ENCODE assay signal across 8 cellular contexts in genomic region chr17:81483862-81484194, GRCh38.
A peak's percentile ranks its signal among the peaks of the same experiment; 100 is the strongest.
DNase-seq lines count a peak whose midpoint lies in the region; ATAC-seq and TF ChIP-seq lines count a peak whose summit lies in the region.

No MANE protein-coding gene starts in this region.

- no peak for ATAC-seq in HG02970 (IDR thresholded peaks at IDR 0.05; ENCODE audit: low FRiP score, unreplicated experiment)

- peaks cover 40% of the 10 kb centered on the region for H3K4me1 ChIP-seq in effector memory CD4-positive, alpha-beta T cell (ENCODE audit: control insufficient read depth, insufficient read depth, low read length, poor library complexity, severe bottlenecking)

- no peak overlapping the region for H3K27ac ChIP-seq in HL-60 (replicated peaks)
- H3K27ac ChIP-seq in effector memory CD4-positive, alpha-beta T cell (ENCODE audit: insufficient read depth, low read length, poor library complexity, severe bottlenecking) = no peak overlapping the region

- no peaks in the 10 kb centered on the region for H3K9me3 ChIP-seq in effector memory CD4-positive, alpha-beta T cell (ENCODE audit: control insufficient read depth, low read length)

- no peaks in the 10 kb centered on the region for H3K36me3 ChIP-seq in effector memory CD4-positive, alpha-beta T cell (ENCODE audit: control insufficient read depth, insufficient read depth, low read length)

- TF ChIP-seq CTCF in AG09309 (IDR thresholded peaks at IDR 0.05; ENCODE audit: control insufficient read depth, insufficient read depth, low read depth, low read length, missing control alignments) (no peak), HL-60 (IDR thresholded peaks at IDR 0.05; ENCODE audit: insufficient read depth, low read length) (no peak), nephron progenitor cell (IDR thresholded peaks at IDR 0.05) (no peak)

- DNase-seq in AG09309 (ENCODE audit: low read depth) (no peak), HL-60 (ENCODE audit: low read depth in 1 of 2, low spot score in 1 of 2) (no peak), nephron progenitor cell (peak; percentile 48), HCEC 1CT (no peak), anterior cingulate cortex (lab: John Stamatoyannopoulos, UW) (no peak), NCI-H774 (lab: John Stamatoyannopoulos, UW) (no peak)
- DNase-seq in effector memory CD4-positive, alpha-beta T cell = no peak

- peaks cover 21% of the 10 kb centered on the region for H3K27me3 Mint-ChIP-seq in nephron progenitor cell (ENCODE audit: low read depth, poor library complexity)

- no peaks in the 10 kb centered on the region for H3K27me3 ChIP-seq in HL-60 (ENCODE audit: insufficient read depth, poor library complexity, severe bottlenecking)
- peaks cover 14% of the 10 kb centered on the region for H3K27me3 ChIP-seq in effector memory CD4-positive, alpha-beta T cell (replicated peaks; ENCODE audit: control insufficient read depth, insufficient read depth, low read length, poor library complexity, severe bottlenecking)

- H3K27ac Mint-ChIP-seq in nephron progenitor cell = no peak overlapping the region

- H3K4me3 ChIP-seq in AG09309 (ENCODE audit: control insufficient read depth, low read depth, low read length) (peak overlapping the region; percentile 45), HL-60 (replicated peaks; ENCODE audit: insufficient read depth, low read length) (peak overlapping the region; percentile 26)
- peak overlapping the region; percentile 46 for H3K4me3 ChIP-seq in effector memory CD4-positive, alpha-beta T cell (ENCODE audit: insufficient read depth, low read depth, low read length, poor library complexity, severe bottlenecking)

- H3K4me3 Mint-ChIP-seq in nephron progenitor cell = peak overlapping the region; percentile 69

- H3K4me1 Mint-ChIP-seq in nephron progenitor cell = peaks cover 49% of the 10 kb centered on the region

- peaks cover 3% of the 10 kb centered on the region for H3K9me3 Mint-ChIP-seq in nephron progenitor cell

- no peaks in the 10 kb centered on the region for H3K36me3 Mint-ChIP-seq in nephron progenitor cell (ENCODE audit: low read depth)
